Comparison of ENCODE assay signal across 38 cellular contexts in the genomic region with DNA sequence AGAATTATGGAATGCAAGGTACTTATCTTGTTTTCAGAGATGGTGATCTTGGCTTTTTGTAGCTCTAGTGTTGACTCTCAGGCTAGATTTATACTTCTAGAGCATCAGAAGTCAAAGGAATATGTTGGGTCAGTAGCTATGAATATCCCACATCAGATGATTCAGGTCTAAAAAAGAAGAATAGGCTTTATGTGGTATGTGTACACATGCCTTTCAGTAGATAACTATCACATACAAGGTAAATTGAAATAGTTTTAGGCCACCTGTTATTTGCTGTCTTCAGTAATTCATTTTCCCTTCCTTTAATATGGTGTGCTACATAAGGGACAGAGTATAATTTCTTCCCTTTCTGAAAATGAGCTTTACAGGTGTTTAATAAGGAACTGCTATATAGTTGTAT.
"Had no signal": no experiment of that assay in that cellular context is flagged by ENCODE, and none has a peak within 500 bp of the region (broad histone marks: within the 10 kb centered on the region; RNA-seq: fewer than 3 reads in every experiment).

No MANE protein-coding gene starts in this region.

- ATAC-seq: activated CD4-positive, alpha-beta T cell treated with anti-CD3 and anti-CD28 coated beads for 36 hours; activated CD4-positive, CD25-positive, alpha-beta regulatory T cell treated with anti-CD3 and anti-CD28 coated beads, Interleukin-2, amount 50 U/mL, for 24 hours; activated CD8-positive, alpha-beta memory T cell treated with anti-CD3 and anti-CD28 coated beads, Interleukin-2, amount 10 ng/mL, durations not matched to agents 7 days and 5 days; activated CD8-positive, alpha-beta T cell treated with anti-CD3 and anti-CD28 coated beads, Interleukin-2, amount 10 ng/mL, durations not matched to agents 7 days and 5 days; activated naive CD8-positive, alpha-beta T cell treated with anti-CD3 and anti-CD28 coated beads, Interleukin-2, amount 50 U/mL, for 24 hours; effector memory CD8-positive, alpha-beta T cell; gastroesophageal sphincter; T-cell had no signal

- FAIRE-seq: bronchial epithelial cell, endometrium, endothelial cell of umbilical vein had no signal

- H3K27me3 ChIP-seq: ascending aorta, brain microvascular endothelial cell, dorsolateral prefrontal cortex, esophagus squamous epithelium, gastroesophageal sphincter had no signal

- H3K4me1 Mint-ChIP-seq: activated B cell treated with CpG ODN at 0.5 μM for 24 hours; activated CD4-positive, alpha-beta T cell treated with anti-CD3 and anti-CD28 coated beads for 36 hours; activated CD4-positive, alpha-beta T cell treated with anti-CD3 and anti-CD28 coated beads, Interleukin-2, amount 10 ng/mL, durations not matched to agents 24 days and 14 days; activated CD8-positive, alpha-beta memory T cell treated with anti-CD3 and anti-CD28 coated beads, Interleukin-2, amount 10 ng/mL, durations not matched to agents 7 days and 5 days; activated naive CD4-positive, alpha-beta T cell treated with anti-CD3 and anti-CD28 coated beads, Interleukin-2, amount 50 U/mL, for 24 hours; activated naive CD8-positive, alpha-beta T cell treated with anti-CD3 and anti-CD28 coated beads for 36 hours; activated naive CD8-positive, alpha-beta T cell treated with anti-CD3 and anti-CD28 coated beads, Interleukin-2, amount 50 U/mL, for 24 hours; central memory CD8-positive, alpha-beta T cell; T-cell had no signal

- H3K4me1 ChIP-seq: ascending aorta, esophagus squamous epithelium, gastroesophageal sphincter had no signal

- H3K9me3 ChIP-seq: ascending aorta, esophagus squamous epithelium, gastroesophageal sphincter had no signal

- H3K4me3 ChIP-seq: ascending aorta, coronary artery, dorsolateral prefrontal cortex, esophagus squamous epithelium, gastroesophageal sphincter had no signal

- H3K27me3 Mint-ChIP-seq: activated B cell treated with CpG ODN at 0.5 μM for 24 hours; activated CD4-positive, alpha-beta memory T cell treated with anti-CD3 and anti-CD28 coated beads for 36 hours; activated CD4-positive, alpha-beta T cell treated with anti-CD3 and anti-CD28 coated beads for 36 hours; activated CD4-positive, alpha-beta T cell treated with anti-CD3 and anti-CD28 coated beads, Interleukin-2, amount 10 ng/mL, durations not matched to agents 24 days and 14 days; activated CD8-positive, alpha-beta memory T cell treated with anti-CD3 and anti-CD28 coated beads, Interleukin-2, amount 10 ng/mL, durations not matched to agents 7 days and 5 days; activated naive CD4-positive, alpha-beta T cell treated with anti-CD3 and anti-CD28 coated beads, Interleukin-2, amount 50 U/mL, for 24 hours; activated naive CD8-positive, alpha-beta T cell treated with anti-CD3 and anti-CD28 coated beads for 36 hours; activated naive CD8-positive, alpha-beta T cell treated with anti-CD3 and anti-CD28 coated beads, Interleukin-2, amount 50 U/mL, for 24 hours; central memory CD8-positive, alpha-beta T cell; dendritic cell treated with granulocyte-macrophage colony-stimulating factor and Interleukin-4, amounts not matched to agents 40 ng/mL and 50 ng/mL, for 4 days; effector memory CD8-positive, alpha-beta T cell; T-cell had no signal

- H3K4me3 Mint-ChIP-seq: activated B cell treated with CpG ODN at 0.5 μM for 24 hours; activated CD4-positive, alpha-beta memory T cell treated with anti-CD3 and anti-CD28 coated beads for 36 hours; activated CD4-positive, alpha-beta T cell treated with anti-CD3 and anti-CD28 coated beads for 36 hours; activated CD4-positive, alpha-beta T cell treated with anti-CD3 and anti-CD28 coated beads, Interleukin-2, amount 10 ng/mL, durations not matched to agents 24 days and 14 days; activated CD8-positive, alpha-beta memory T cell treated with anti-CD3 and anti-CD28 coated beads, Interleukin-2, amount 10 ng/mL, durations not matched to agents 7 days and 5 days; activated CD8-positive, alpha-beta T cell treated with anti-CD3 and anti-CD28 coated beads, Interleukin-2, amount 10 ng/mL, durations not matched to agents 7 days and 5 days; activated naive CD4-positive, alpha-beta T cell treated with anti-CD3 and anti-CD28 coated beads for 36 hours; activated naive CD4-positive, alpha-beta T cell treated with anti-CD3 and anti-CD28 coated beads, Interleukin-2, amount 50 U/mL, for 24 hours; activated naive CD8-positive, alpha-beta T cell treated with anti-CD3 and anti-CD28 coated beads for 36 hours; activated naive CD8-positive, alpha-beta T cell treated with anti-CD3 and anti-CD28 coated beads, Interleukin-2, amount 50 U/mL, for 24 hours; activated T-helper 1 cell treated with anti-CD3 and anti-CD28 coated beads, Interleukin-12 subunit alpha, Interleukin-12 subunit beta, Interleukin-2, Interleukin-4 antibody, amounts not matched to agents 30 ng/mL and 10 ng/mL and 1 ng/mL, durations not matched to agents 14 hours and 24 hours and 36 hours; central memory CD8-positive, alpha-beta T cell; dendritic cell treated with granulocyte-macrophage colony-stimulating factor and Interleukin-4, amounts not matched to agents 40 ng/mL and 50 ng/mL, for 4 days; effector memory CD8-positive, alpha-beta T cell; T-cell; T-helper 1 cell treated with Interleukin-12 subunit alpha and Interleukin-12 subunit beta and Interleukin-4 antibody, amounts not matched to agents 30 μg/mL and 1 μg/mL, for 36 hours; T-helper 2 cell treated with Interferon-gamma antibody and Interleukin-4, amounts not matched to agents 5 μg/mL and 100 μg/mL, for 36 hours had no signal

- DNase-seq: activated B cell treated with CpG ODN at 0.5 μM for 24 hours; activated CD4-positive, alpha-beta memory T cell treated with anti-CD3 and anti-CD28 coated beads for 36 hours; activated CD4-positive, alpha-beta T cell treated with anti-CD3 and anti-CD28 coated beads for 36 hours; activated CD4-positive, alpha-beta T cell treated with anti-CD3 and anti-CD28 coated beads, Interleukin-2, amount 10 ng/mL, durations not matched to agents 24 days and 14 days; activated CD8-positive, alpha-beta memory T cell treated with anti-CD3 and anti-CD28 coated beads, Interleukin-2, amount 10 ng/mL, durations not matched to agents 7 days and 5 days; activated CD8-positive, alpha-beta memory T cell treated with anti-CD3 and anti-CD28 coated beads, Interleukin-2, amount 50 U/mL, for 4 hours; activated CD8-positive, alpha-beta T cell treated with anti-CD3 and anti-CD28 coated beads, Interleukin-2, amount 10 ng/mL, durations not matched to agents 7 days and 5 days; activated effector memory CD4-positive, alpha-beta T cell treated with anti-CD3 and anti-CD28 coated beads, Interleukin-2, amount 50 U/mL, for 16 hours; activated naive CD4-positive, alpha-beta T cell treated with anti-CD3 and anti-CD28 coated beads for 36 hours; activated naive CD8-positive, alpha-beta T cell treated with anti-CD3 and anti-CD28 coated beads for 36 hours; activated naive CD8-positive, alpha-beta T cell treated with anti-CD3 and anti-CD28 coated beads, Interleukin-2, amount 50 U/mL, for 24 hours; activated T-cell treated with anti-CD3 and anti-CD28 coated beads, Interleukin-2, amount 50 U/mL, for 1 hour; activated T-cell treated with anti-CD3 and anti-CD28 coated beads, Interleukin-2, amount 50 U/mL, for 48 hours; brain microvascular endothelial cell; dorsolateral prefrontal cortex; effector CD4-positive, alpha-beta T cell; effector memory CD8-positive, alpha-beta T cell; esophagus squamous epithelium; foreskin melanocyte; head of caudate nucleus; T-cell; T1000; WERI-Rb-1 had no signal

- H3K27ac Mint-ChIP-seq: activated B cell treated with CpG ODN at 0.5 μM for 24 hours; activated CD4-positive, alpha-beta memory T cell treated with anti-CD3 and anti-CD28 coated beads for 36 hours; activated CD4-positive, alpha-beta T cell treated with anti-CD3 and anti-CD28 coated beads for 36 hours; activated CD4-positive, alpha-beta T cell treated with anti-CD3 and anti-CD28 coated beads, Interleukin-2, amount 10 ng/mL, durations not matched to agents 24 days and 14 days; activated CD8-positive, alpha-beta memory T cell treated with anti-CD3 and anti-CD28 coated beads, Interleukin-2, amount 10 ng/mL, durations not matched to agents 7 days and 5 days; activated CD8-positive, alpha-beta T cell treated with anti-CD3 and anti-CD28 coated beads, Interleukin-2, amount 10 ng/mL, durations not matched to agents 7 days and 5 days; activated naive CD4-positive, alpha-beta T cell treated with anti-CD3 and anti-CD28 coated beads for 36 hours; activated naive CD4-positive, alpha-beta T cell treated with anti-CD3 and anti-CD28 coated beads, Interleukin-2, amount 50 U/mL, for 24 hours; activated naive CD8-positive, alpha-beta T cell treated with anti-CD3 and anti-CD28 coated beads for 36 hours; activated naive CD8-positive, alpha-beta T cell treated with anti-CD3 and anti-CD28 coated beads, Interleukin-2, amount 50 U/mL, for 24 hours; activated T-helper 1 cell treated with anti-CD3 and anti-CD28 coated beads, Interleukin-12 subunit alpha, Interleukin-12 subunit beta, Interleukin-2, Interleukin-4 antibody, amounts not matched to agents 30 ng/mL and 10 ng/mL and 1 ng/mL, durations not matched to agents 14 hours and 24 hours and 36 hours; activated T-helper 2 cell treated with anti-CD3 and anti-CD28 coated beads, Interferon-gamma antibody, Interleukin-2, Interleukin-4, amounts not matched to agents 10 μg/mL and 5 μg/mL and 100 μg/mL, durations not matched to agents 14 hours and 24 hours and 36 hours; dendritic cell treated with granulocyte-macrophage colony-stimulating factor and Interleukin-4, amounts not matched to agents 40 ng/mL and 50 ng/mL, for 4 days; effector memory CD8-positive, alpha-beta T cell; T-cell; T-helper 1 cell treated with Interleukin-12 subunit alpha and Interleukin-12 subunit beta and Interleukin-4 antibody, amounts not matched to agents 30 μg/mL and 1 μg/mL, for 36 hours; T-helper 2 cell treated with Interferon-gamma antibody and Interleukin-4, amounts not matched to agents 5 μg/mL and 100 μg/mL, for 36 hours had no signal

- H3K36me3 ChIP-seq: ascending aorta, brain microvascular endothelial cell, WERI-Rb-1 had no signal

- H3K9me3 Mint-ChIP-seq: activated B cell treated with CpG ODN at 0.5 μM for 24 hours; activated CD4-positive, alpha-beta memory T cell treated with anti-CD3 and anti-CD28 coated beads for 36 hours; activated CD4-positive, alpha-beta T cell treated with anti-CD3 and anti-CD28 coated beads, Interleukin-2, amount 10 ng/mL, durations not matched to agents 24 days and 14 days; activated naive CD4-positive, alpha-beta T cell treated with anti-CD3 and anti-CD28 coated beads for 36 hours; activated naive CD4-positive, alpha-beta T cell treated with anti-CD3 and anti-CD28 coated beads, Interleukin-2, amount 50 U/mL, for 24 hours; activated naive CD8-positive, alpha-beta T cell treated with anti-CD3 and anti-CD28 coated beads for 36 hours; activated naive CD8-positive, alpha-beta T cell treated with anti-CD3 and anti-CD28 coated beads, Interleukin-2, amount 50 U/mL, for 24 hours; activated T-helper 1 cell treated with anti-CD3 and anti-CD28 coated beads, Interleukin-12 subunit alpha, Interleukin-12 subunit beta, Interleukin-2, Interleukin-4 antibody, amounts not matched to agents 30 ng/mL and 10 ng/mL and 1 ng/mL, durations not matched to agents 14 hours and 24 hours and 36 hours; activated T-helper 2 cell treated with anti-CD3 and anti-CD28 coated beads, Interferon-gamma antibody, Interleukin-2, Interleukin-4, amounts not matched to agents 10 μg/mL and 5 μg/mL and 100 μg/mL, durations not matched to agents 14 hours and 24 hours and 36 hours; central memory CD8-positive, alpha-beta T cell; dendritic cell treated with granulocyte-macrophage colony-stimulating factor and Interleukin-4, amounts not matched to agents 40 ng/mL and 50 ng/mL, for 4 days; effector memory CD8-positive, alpha-beta T cell; T-cell; T-helper 1 cell treated with Interleukin-12 subunit alpha and Interleukin-12 subunit beta and Interleukin-4 antibody, amounts not matched to agents 30 μg/mL and 1 μg/mL, for 36 hours; T-helper 2 cell treated with Interferon-gamma antibody and Interleukin-4, amounts not matched to agents 5 μg/mL and 100 μg/mL, for 36 hours had no signal

- H3K27ac ChIP-seq: ascending aorta, brain microvascular endothelial cell, coronary artery, dorsolateral prefrontal cortex, epithelial cell of prostate, esophagus squamous epithelium, gastroesophageal sphincter, WERI-Rb-1 had no signal
